Comparison of ENCODE assay signal across 10 cellular contexts in the genomic region with DNA sequence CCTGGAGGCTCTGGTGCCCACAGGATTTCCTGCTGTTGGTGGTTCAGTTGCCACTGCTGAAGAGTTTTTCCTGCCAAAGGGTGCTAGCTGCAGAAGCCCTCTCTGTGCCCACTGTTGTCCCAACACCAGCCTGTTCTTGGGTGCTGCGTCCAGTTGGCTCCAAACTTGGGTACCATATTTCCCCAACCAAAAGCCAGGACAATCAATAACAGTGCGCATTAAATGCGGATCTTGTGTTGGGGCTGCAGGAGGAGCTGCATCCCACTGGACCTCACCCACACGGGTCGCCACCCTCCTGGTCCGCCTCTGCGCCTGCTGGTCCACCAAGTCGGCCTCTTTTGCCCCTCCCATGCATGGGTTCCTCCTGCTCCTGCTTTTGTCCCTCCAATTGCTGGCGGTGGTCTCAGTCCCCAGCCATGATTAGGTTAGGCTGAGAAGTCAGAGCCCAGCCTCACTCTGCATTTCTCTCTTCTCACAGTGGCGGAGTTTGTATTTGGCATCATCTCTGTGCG. TPM values are rescaled to one million over a fixed set of nuclear protein-coding genes. Genes with fewer than 3 reads are reported as not detected.
DNase-seq lines count a peak whose midpoint lies in the region; ATAC-seq, FAIRE-seq and TF ChIP-seq lines count a peak whose summit lies in the region.
"Had no signal": no experiment of that assay in that cellular context is flagged by ENCODE, and none has a peak within 500 bp of the region (broad histone marks: within the 10 kb centered on the region; RNA-seq: fewer than 3 reads in every experiment).

No MANE protein-coding gene starts in this region.

- H3K9me3 ChIP-seq in DND-41 (ENCODE audit: insufficient read depth, low read length, severe bottlenecking) = no peaks in the 10 kb centered on the region
- no peaks in the 10 kb centered on the region; the same call in 1 of the 2 replicates for H3K9me3 ChIP-seq in PC-9 (ENCODE audit: insufficient read depth, low read depth)
- no peaks in the 10 kb centered on the region for H3K9me3 ChIP-seq in endothelial cell of umbilical vein (replicated peaks; ENCODE audit: control insufficient read depth, insufficient read depth, low read length)
- no peaks in the 10 kb centered on the region for H3K9me3 ChIP-seq in sigmoid colon
- H3K9me3 ChIP-seq in smooth muscle cell (replicated peaks; ENCODE audit: low read depth) = no peaks in the 10 kb centered on the region

- intact Hi-C loops in PC-9 (cut with micrococcal nuclease; ENCODE audit: unreplicated experiment) (no loop called here), endothelial cell of umbilical vein (cut with micrococcal nuclease) (loop anchor here (2.0 kb wide), 1 partner anchor 74 kb away; no protein-coding TSS in a partner anchor), sigmoid colon (cut with DNase I) (loop anchor here (10.0 kb wide), 2 partner anchors 214 to 354 kb away; partner anchors contain the start of genes PRDM15 and ZBTB21)

- H3K4me3 ChIP-seq in DND-41 (ENCODE audit: low read depth in 1 of 2, low read length in 2 of 2) (peak overlapping the region in 1 of 2 experiments; percentile 35; a peak in 2 of 4 replicates), PC-9 (peak overlapping the region; percentile 25; the same call in 1 of the 2 replicates), endothelial cell of umbilical vein (replicated peaks in 1 of 3; ENCODE audit: insufficient read depth in 1 of 3, low read depth in 1 of 3, low read length in 3 of 3) (no peak overlapping the region), sigmoid colon (no peak overlapping the region), smooth muscle cell (no peak overlapping the region)

- no peaks in the 10 kb centered on the region for H3K9me3 Mint-ChIP-seq in chondrocyte (ENCODE audit: low read depth)

- whole genome bisulfite sequencing in sigmoid colon, 2 donors = 93 to 97% methylated on average over 11 of the region's 11 CpGs
- WGBS in smooth muscle cell (ENCODE audit: low lambda C conversion rate) = 95% methylated on average over 11 of the region's 11 CpGs

- H3K27ac ChIP-seq in DND-41 (ENCODE audit: low read length) (peak overlapping the region; percentile 99), PC-9 (peak overlapping the region; percentile 33; the same call in 1 of the 2 replicates), endothelial cell of umbilical vein (ENCODE audit: insufficient read depth, low read depth, low read length) (peak overlapping the region; percentile 2), sigmoid colon (peak overlapping the region; percentile 33 to 67 (median 58)), smooth muscle cell (ENCODE audit: low read depth) (no peak overlapping the region)

- H3K4me1 ChIP-seq in DND-41 (ENCODE audit: insufficient read depth, low read length) (peaks cover 89% of the 10 kb centered on the region), PC-9 (replicated peaks; ENCODE audit: insufficient read depth) (peaks cover 28% of the 10 kb centered on the region), endothelial cell of umbilical vein (ENCODE audit: control insufficient read depth, extremely low read depth, insufficient read depth, low read length) (peaks cover 23% of the 10 kb centered on the region), sigmoid colon (peaks cover 0 to 65% (median 51%) of the 10 kb centered on the region in 4 donors), smooth muscle cell (ENCODE audit: low read depth) (peaks cover 10% of the 10 kb centered on the region)

- no peaks in the 10 kb centered on the region for H3K9me1 ChIP-seq in endothelial cell of umbilical vein (replicated peaks; ENCODE audit: control insufficient read depth, extremely low read depth, insufficient read depth, low read length)

- H3K4me2 ChIP-seq in DND-41 (ENCODE audit: insufficient read depth, low read length) = peak overlapping the region; percentile 49
- H3K4me2 ChIP-seq in PC-9 = peak overlapping the region; percentile 69
- H3K4me2 ChIP-seq in endothelial cell of umbilical vein (ENCODE audit: insufficient read depth, low read length) = no peak overlapping the region
- H3K4me2 ChIP-seq in smooth muscle cell = no peak overlapping the region

- no peak overlapping the region for H3K27ac Mint-ChIP-seq in chondrocyte (ENCODE audit: unreplicated experiment)

- FAIRE-seq in endothelial cell of umbilical vein (lab: Jason Lieb, UNC) = no peak
- FAIRE-seq: urothelium cell line had no signal

- TF ChIP-seq CTCF in DND-41 (IDR thresholded peaks at IDR 0.05; ENCODE audit: borderline replicate concordance, extremely low read depth, low read length, poor library complexity, severe bottlenecking) (no peak), PC-9 (conservative IDR thresholded peaks at IDR 0.05) (no peak), endothelial cell of umbilical vein (IDR thresholded peaks at IDR 0.05; ENCODE audit: extremely low read depth in 1 of 2, insufficient read depth in 1 of 2, low read depth in 1 of 2, low read length in 2 of 2) (no peak), sigmoid colon (IDR thresholded peaks at IDR 0.05) (no peak), smooth muscle cell (IDR thresholded peaks at IDR 0.05; ENCODE audit: borderline replicate concordance, insufficient read depth, poor library complexity, severe bottlenecking) (no peak), chondrocyte (IDR thresholded peaks at IDR 0.05) (no peak)

- peaks cover 24% of the 10 kb centered on the region for H3K4me1 Mint-ChIP-seq in chondrocyte (ENCODE audit: low read depth)

- H3K36me3 ChIP-seq in DND-41 (ENCODE audit: insufficient read depth, low read length) (peaks cover 42% of the 10 kb centered on the region), PC-9 (ENCODE audit: low read depth) (no peaks in the 10 kb centered on the region), endothelial cell of umbilical vein (ENCODE audit: control insufficient read depth in 2 of 2, extremely low read depth in 1 of 2, insufficient read depth in 2 of 2, low read length in 2 of 2) (no peaks in the 10 kb centered on the region), sigmoid colon (peaks cover 0 to 7% (median 2%) of the 10 kb centered on the region in 4 donors), smooth muscle cell (ENCODE audit: low read depth) (no peaks in the 10 kb centered on the region)

- H4K20me1 ChIP-seq in DND-41 (ENCODE audit: insufficient read depth, low read length) = no peaks in the 10 kb centered on the region
- no peaks in the 10 kb centered on the region for H4K20me1 ChIP-seq in PC-9 (ENCODE audit: insufficient read depth)
- H4K20me1 ChIP-seq in endothelial cell of umbilical vein (replicated peaks; ENCODE audit: control insufficient read depth, extremely low read depth, insufficient read depth, low read length) = no peaks in the 10 kb centered on the region
- no peaks in the 10 kb centered on the region for H4K20me1 ChIP-seq in smooth muscle cell (ENCODE audit: low read depth)

- ATAC-seq in DND-41 (ENCODE audit: insufficient read depth, low read depth) = no peak
- ATAC-seq in HG02884 (IDR thresholded peaks at IDR 0.05; ENCODE audit: unreplicated experiment) = no peak

- POLR2A ChIA-PET in PC-9 (lab: Charles Lee; ENCODE audit: unreplicated experiment) (no interaction called here), endothelial cell of umbilical vein (lab: Charles Lee) (interaction anchor here (1.6 kb wide), 1 partner anchor 9 kb away, joined by 5 read pairs; the partner anchor contains the start of gene ABCG1)

- H3F3A ChIP-seq in PC-9 (ENCODE audit: insufficient read depth, low read depth) (peaks cover 14% of the 10 kb centered on the region), smooth muscle cell (ENCODE audit: low read depth) (peaks cover 5% of the 10 kb centered on the region)

- H3K27me3 ChIP-seq in DND-41 (ENCODE audit: insufficient read depth, low read length, poor library complexity) (no peaks in the 10 kb centered on the region), PC-9 (ENCODE audit: insufficient read depth, low read depth) (no peaks in the 10 kb centered on the region), endothelial cell of umbilical vein (ENCODE audit: control insufficient read depth in 2 of 2, insufficient read depth in 2 of 2, low read length in 2 of 2) (peaks cover 0 to 2% of the 10 kb centered on the region in 2 experiments), sigmoid colon (no peaks in the 10 kb centered on the region), smooth muscle cell (ENCODE audit: low read depth) (peaks cover 31% of the 10 kb centered on the region)

- H3K4me3 Mint-ChIP-seq in chondrocyte (ENCODE audit: unreplicated experiment) = no peak overlapping the region

- TF ChIP-seq EP300 in sigmoid colon (IDR thresholded peaks at IDR 0.05) = no peak

- peaks cover 9% of the 10 kb centered on the region for H3K27me3 Mint-ChIP-seq in chondrocyte (ENCODE audit: low read depth)

- peak overlapping the region; percentile 9; the same call in 1 of the 2 replicates for H2AFZ ChIP-seq in DND-41 (ENCODE audit: low read depth, low read length)
- H2AFZ ChIP-seq in PC-9 = no peak overlapping the region
- H2AFZ ChIP-seq in endothelial cell of umbilical vein (ENCODE audit: low read depth, low read length) = no peak overlapping the region
- H2AFZ ChIP-seq in smooth muscle cell (ENCODE audit: low read depth) = no peak overlapping the region

- H3K9ac ChIP-seq in DND-41 (ENCODE audit: low read depth, low read length) (peak overlapping the region; percentile 53), endothelial cell of umbilical vein (replicated peaks; ENCODE audit: extremely low read depth, insufficient read depth, low read length) (no peak overlapping the region), smooth muscle cell (ENCODE audit: low read depth) (no peak overlapping the region)

- no peak for TF ChIP-seq POLR2A in endothelial cell of umbilical vein (IDR thresholded peaks at IDR 0.05; ENCODE audit: low read depth, low read length)
- no peak for TF ChIP-seq POLR2A in sigmoid colon (IDR thresholded peaks at IDR 0.05)

- H3K79me2 ChIP-seq in DND-41 (ENCODE audit: insufficient read depth, low read length) = peaks cover 57% of the 10 kb centered on the region
- H3K79me2 ChIP-seq in PC-9 (ENCODE audit: low read depth) = no peaks in the 10 kb centered on the region
- H3K79me2 ChIP-seq in endothelial cell of umbilical vein (ENCODE audit: control insufficient read depth, insufficient read depth, low read length) = no peaks in the 10 kb centered on the region
- H3K79me2 ChIP-seq in smooth muscle cell (ENCODE audit: low read depth) = no peaks in the 10 kb centered on the region

- CTCF ChIA-PET in PC-9 (lab: Charles Lee) = interaction anchor here (0.6 kb wide), 1 partner anchor 1035 kb away, joined by 3 read pairs; no protein-coding TSS in a partner anchor
- CTCF ChIA-PET in endothelial cell of umbilical vein (lab: Charles Lee) = interaction anchor here (0.9 to 2.1 kb wide), 4 partner anchors 9 to 81 kb away, joined by 4 to 10 read pairs (median 6); no protein-coding TSS in a partner anchor

- dilution Hi-C loops in endothelial cell of umbilical vein (cut with MboI; ENCODE audit: extremely low pct_ligation_motif_present, low sequenced_read_pairs) = no loop called here

- H3K36me3 Mint-ChIP-seq in chondrocyte (ENCODE audit: low read depth) = no peaks in the 10 kb centered on the region

- H3K9me2 ChIP-seq in PC-9 (ENCODE audit: insufficient read depth) = no peaks in the 10 kb centered on the region

- DNase-seq in DND-41 = no peak
- DNase-seq in PC-9 = no peak
- no peak for DNase-seq in endothelial cell of umbilical vein (ENCODE audit: low read depth, low spot score)
- DNase-seq in sigmoid colon = peak; percentile 58
- DNase-seq in smooth muscle cell (lab: John Stamatoyannopoulos, UW; ENCODE audit: unreplicated experiment) = no peak
- DNase-seq in mucosa of gallbladder (ENCODE audit: low spot score) = no peak
- no peak for DNase-seq in chondrocyte (ENCODE audit: low spot score)
- DNase-seq: DMS79 had no signal

- BruUV-seq in PC-9 (replicated peaks; lab: Mats Ljungman, UMichigan) = no TSS peak
- BruUV-seq in endothelial cell of umbilical vein (replicated peaks; lab: Mats Ljungman, UMichigan) = no TSS peak

RNA-seq across cellular contexts. Expression of gene ABCG1, which starts 9.8 kb away (rescaled TPM):
- 4.4 and 5.6 TPM in 2 replicates for total RNA-seq in PC-9 (2021)
- total RNA-seq in endothelial cell of umbilical vein = 19.6 and 21.2 TPM in 2 replicates
- 6.7 and 8.4 TPM in 2 replicates for polyA plus RNA-seq in endothelial cell of umbilical vein
- 6.9 and 7.6 TPM in 2 replicates for polyA plus RNA-seq in endothelial cell of umbilical vein (2011; cell fraction: cytosol; rRNA removed)
- 12.5 and 13.7 TPM in 2 replicates for polyA plus RNA-seq in endothelial cell of umbilical vein (2011; cell fraction: nucleus; rRNA removed)
- 18.8 and 40.1 TPM in 2 replicates for polyA plus RNA-seq in endothelial cell of umbilical vein (2012)
- polyA minus RNA-seq in endothelial cell of umbilical vein = 9.5 and 12.1 TPM in 2 replicates
- 4.0 TPM for polyA minus RNA-seq in endothelial cell of umbilical vein (2011; cell fraction: cytosol; rRNA and poly(A)+ RNA removed)
- polyA minus RNA-seq in endothelial cell of umbilical vein (2011; cell fraction: nucleus; rRNA and poly(A)+ RNA removed) = 9.3 and 9.7 TPM in 2 replicates
- total RNA-seq in sigmoid colon = 10 to 100 TPM in 3 of 4 donors, 1 to 10 TPM in 1; 6.0 to 19.3 (median 13.6) TPM
- polyA plus RNA-seq in sigmoid colon = 10 to 100 TPM in 2 of 3 donors, 1 to 10 TPM in 1; 8.1 to 15.6 (median 10.2) TPM
- total RNA-seq in smooth muscle cell = 1.7 and 2.9 TPM in 2 replicates
- 0.55 and 1.1 TPM in 2 replicates for polyA plus RNA-seq in smooth muscle cell
- total RNA-seq in mucosa of gallbladder = 19.5 TPM
- 0.51 to 1.6 TPM (median 1.6 TPM) in 3 replicates for total RNA-seq in chondrocyte

Comparison
In these comparisons a context has a peak if more than half of its experiments do, and no peak if none do; other contexts are left out.
1. H3K4me2 ChIP-seq: peak in DND-41 (single experiment) and PC-9 (single experiment); none in endothelial cell of umbilical vein (single experiment) and smooth muscle cell (single experiment).